ENCODE assay signal across 16 cellular contexts in the genomic region with DNA sequence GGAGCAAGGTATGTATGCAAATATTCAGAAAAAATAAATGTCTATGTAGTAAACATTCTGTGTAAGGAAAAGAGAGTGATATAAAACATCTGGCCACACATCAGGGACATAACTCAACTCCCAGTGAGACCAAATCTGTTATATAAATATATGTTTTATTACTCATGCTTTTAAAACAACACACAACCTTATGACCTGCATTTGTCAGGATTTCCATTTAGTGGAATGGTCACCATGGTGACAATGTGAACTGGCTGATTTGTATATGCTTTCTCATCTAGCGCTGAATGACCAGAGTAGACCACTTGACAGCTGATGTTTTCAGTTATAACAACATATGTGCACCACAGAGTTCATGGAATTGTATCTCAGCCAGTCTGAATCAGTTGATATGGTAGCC.
DNase-seq lines count a peak whose midpoint lies in the region.
"Had no signal": no experiment of that assay in that cellular context is flagged by ENCODE, and none has a peak within 500 bp of the region (broad histone marks: within the 10 kb centered on the region; RNA-seq: fewer than 3 reads in every experiment).

No MANE protein-coding gene starts in this region.

- no peak overlapping the region for H3K14ac ChIP-seq in mesenchymal stem cell (ENCODE audit: low read length in 2 of 2)

- no peaks in the 10 kb centered on the region for H3K79me1 ChIP-seq in mesenchymal stem cell (replicated peaks; ENCODE audit: low read length, poor library complexity, severe bottlenecking)

- no peak overlapping the region for H3K4me2 ChIP-seq in mesenchymal stem cell (ENCODE audit: low read length, poor library complexity, severe bottlenecking)

- no peak overlapping the region for H2BK120ac ChIP-seq in mesenchymal stem cell (ENCODE audit: low read depth, low read length)

- 0% methylated on average over 1 of the region's 1 CpG for WGBS in mesenchymal stem cell

- no peak overlapping the region for H3K18ac ChIP-seq in mesenchymal stem cell (ENCODE audit: low read depth in 1 of 2, low read length in 2 of 2)

- no peak overlapping the region for H4K91ac ChIP-seq in mesenchymal stem cell (ENCODE audit: low read length)

- H2BK5ac ChIP-seq in mesenchymal stem cell (ENCODE audit: low read depth, low read length, poor library complexity, severe bottlenecking), result no peak overlapping the region

- H4K8ac ChIP-seq in mesenchymal stem cell (ENCODE audit: low read length), result no peak overlapping the region

- H3K4me3 ChIP-seq in mesenchymal stem cell (ENCODE audit: insufficient read depth in 1 of 2, low read depth in 1 of 2, low read length in 2 of 2), result no peak overlapping the region
- H3K4me3 ChIP-seq: right lobe of liver had no signal

- H3K4ac ChIP-seq in mesenchymal stem cell (ENCODE audit: low read depth in 1 of 2, low read length in 2 of 2), result no peak overlapping the region

- H3K4me1 ChIP-seq in mesenchymal stem cell (ENCODE audit: control insufficient read depth, insufficient read depth, low read depth, low read length), result no peaks in the 10 kb centered on the region
- H3K4me1 ChIP-seq: right lobe of liver had no signal

- H2AFZ ChIP-seq in mesenchymal stem cell (ENCODE audit: low read depth, low read length), result no peak overlapping the region

- H3K36me3 ChIP-seq in mesenchymal stem cell (ENCODE audit: control insufficient read depth in 1 of 2, insufficient read depth in 2 of 2, low read depth in 1 of 2, low read length in 2 of 2), result no peaks in the 10 kb centered on the region
- H3K36me3 ChIP-seq: right lobe of liver had no signal

- H3K27ac ChIP-seq in mesenchymal stem cell (ENCODE audit: low read length, poor library complexity, severe bottlenecking), result no peak overlapping the region
- H3K27ac ChIP-seq: C4-2B, right lobe of liver had no signal

- no peak overlapping the region for H2BK15ac ChIP-seq in mesenchymal stem cell (ENCODE audit: low read depth, poor library complexity, severe bottlenecking)

- in situ Hi-C loops in KBM-7 (cut with MboI; ENCODE audit: low pct_unique_long_range_greater_than_20kb, low sequenced_read_pairs), result no loop called here

- no peaks in the 10 kb centered on the region for H3K27me3 ChIP-seq in mesenchymal stem cell (ENCODE audit: control insufficient read depth in 1 of 2, insufficient read depth in 1 of 2, low read length in 2 of 2)
- H3K27me3 ChIP-seq: right lobe of liver had no signal

- no peak overlapping the region for H3K9ac ChIP-seq in mesenchymal stem cell (ENCODE audit: low read length)

- no peak overlapping the region for H2BK12ac ChIP-seq in mesenchymal stem cell (ENCODE audit: low read length in 2 of 2)

- no peak overlapping the region for H3K23ac ChIP-seq in mesenchymal stem cell (ENCODE audit: low read length in 2 of 2)

- DNase-seq in EH (ENCODE audit: low read depth), result peak; percentile 91
- DNase-seq in NCI-H748 (lab: John Stamatoyannopoulos, UW; ENCODE audit: unreplicated experiment), result peak; percentile 79
- DNase-seq in dedifferentiated amniotic fluid mesenchymal stem cell (ENCODE audit: extremely low spot score), result peak; percentile 67
- DNase-seq in mesenchymal stem cell, result peak; percentile 97
- DNase-seq in activated CD4-positive, CD25-positive, alpha-beta regulatory T cell treated with anti-CD3 and anti-CD28 coated beads, Interleukin-2, amount 50 U/mL, for 72 hours, result no peak
- DNase-seq in activated gamma-delta T cell (lab: John Stamatoyannopoulos, UW), result no peak
- no peak for DNase-seq in COLO829 (ENCODE audit: low spot score)
- no peak for DNase-seq in KBM-7
- DNase-seq: activated naive CD4-positive, alpha-beta T cell treated with anti-CD3 and anti-CD28 coated beads for 36 hours; foreskin melanocyte; naive B cell; NCI-H1092 treated with DMSO at 0.1 percent for 48 hours; NCI-H446 treated with DMSO at 0.1 percent for 48 hours; right lobe of liver; T-helper 9 cell had no signal

- peaks cover 3% of the 10 kb centered on the region for H3K9me3 ChIP-seq in mesenchymal stem cell (ENCODE audit: control insufficient read depth, low read length)
- H3K9me3 ChIP-seq: right lobe of liver had no signal

- no peak overlapping the region for H2AK5ac ChIP-seq in mesenchymal stem cell (ENCODE audit: low read length, severe bottlenecking)

Comparison
In these comparisons a context has a peak if more than half of its experiments do, and no peak if none do; other contexts are left out.
1. DNase-seq: peak in EH (single experiment), NCI-H748 (single experiment), dedifferentiated amniotic fluid mesenchymal stem cell (single experiment) and mesenchymal stem cell (single experiment); none in activated CD4-positive, CD25-positive, alpha-beta regulatory T cell treated with anti-CD3 and anti-CD28 coated beads, Interleukin-2, amount 50 U/mL, for 72 hours (single experiment), activated gamma-delta T cell (single experiment), COLO829 (single experiment) and KBM-7 (single experiment).